8 cellular contexts compared by ENCODE assay signal in the genomic region with DNA sequence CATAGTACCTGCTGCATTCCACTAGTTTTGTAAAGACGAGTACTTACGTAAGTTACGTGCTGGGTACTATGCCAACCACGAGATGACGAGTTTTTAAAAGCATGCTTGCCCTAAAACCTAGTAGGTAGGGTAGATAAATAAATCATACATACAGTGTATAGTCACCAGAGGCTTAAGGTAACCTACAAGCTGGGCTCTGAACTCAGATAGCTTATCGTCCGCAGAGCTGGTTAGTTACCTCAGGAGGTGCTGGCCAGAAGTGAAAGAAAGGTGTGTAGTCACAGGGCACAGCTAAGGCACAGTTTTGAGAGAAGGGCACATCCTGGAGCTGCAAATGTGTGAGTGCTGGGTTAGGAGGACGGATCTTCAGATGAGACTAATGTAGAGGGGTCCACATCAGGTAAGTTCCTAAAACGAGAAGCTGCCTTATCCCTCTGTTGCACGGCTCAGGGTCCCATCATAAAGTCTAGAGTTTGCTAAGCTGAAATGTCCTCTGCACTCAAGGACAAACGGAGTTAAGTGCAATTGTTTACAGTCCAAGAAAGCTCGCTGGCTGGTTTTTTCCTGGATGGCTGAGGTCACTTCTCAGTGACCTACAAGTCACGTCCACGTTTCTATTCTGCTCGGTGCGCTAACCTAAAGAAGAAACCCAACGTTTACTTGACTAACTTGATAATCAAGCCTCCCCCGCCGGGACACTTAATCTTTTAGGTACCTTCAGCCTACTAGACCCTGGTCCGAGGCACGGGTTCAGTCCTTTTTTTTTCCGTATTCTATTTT. TPM values are rescaled to one million over a fixed set of nuclear protein-coding genes. Genes with fewer than 3 reads are reported as not detected.
DNase-seq lines count a peak whose midpoint lies in the region; FAIRE-seq and TF ChIP-seq lines count a peak whose summit lies in the region.

No MANE protein-coding gene starts in this region.

- peak overlapping the region; percentile 79 for H3K9ac ChIP-seq in HUES6 (ENCODE audit: low read length)

- H3K9me3 Mint-ChIP-seq in brain, result peaks cover 4 to 8% (median 5%) of the 10 kb centered on the region in 5 experiments

- H3K4me1 ChIP-seq in HUES6 (ENCODE audit: control insufficient read depth, insufficient read depth, low read length) (peaks cover 20% of the 10 kb centered on the region), thymus (ENCODE audit: control insufficient read depth, insufficient read depth, low read length) (peaks cover 9% of the 10 kb centered on the region)

- FAIRE-seq in GM18507 (lab: Jason Lieb, UNC), result peak; percentile 31

- peaks cover 6% of the 10 kb centered on the region for H3K27me3 Mint-ChIP-seq in brain

- DNase-seq in GM18507 (ENCODE audit: extremely low spot score, insufficient read length, low read depth) (no peak), left kidney (ENCODE audit: low read depth, low spot score) (peak; percentile 69), SKM-1 (lab: John Stamatoyannopoulos, UW; ENCODE audit: unreplicated experiment) (no peak), HPDE6-E6E7 (ENCODE audit: extremely low spot score) (no peak)
- no peak for DNase-seq in central memory CD4-positive, alpha-beta T cell

- H3K27me3 ChIP-seq in HUES6 (ENCODE audit: control insufficient read depth, insufficient read depth, low read length), result peaks cover 9% of the 10 kb centered on the region; the same call in 1 of the 2 replicates
- peaks cover 5% of the 10 kb centered on the region for H3K27me3 ChIP-seq in thymus (ENCODE audit: control insufficient read depth, insufficient read depth)

- no peak for TF ChIP-seq CTCF in brain (conservative IDR thresholded peaks at IDR 0.05)

- H3K4me3 ChIP-seq in HUES6 (ENCODE audit: low read depth, low read length) (peak overlapping the region; percentile 87), thymus (ENCODE audit: low read length) (peak overlapping the region; percentile 75)

- peak overlapping the region; percentile 84 to 90 (median 88) for H3K4me3 Mint-ChIP-seq in brain

- H3K36me3 Mint-ChIP-seq in brain, result peaks cover 14% of the 10 kb centered on the region

- H3K4me1 Mint-ChIP-seq in brain, result peaks cover 30% of the 10 kb centered on the region

- 39% methylated on average over 22 of the region's 22 CpGs for WGBS in thymus

- no peaks in the 10 kb centered on the region for H3K36me3 ChIP-seq in HUES6 (ENCODE audit: control insufficient read depth, insufficient read depth, low read length)
- H3K36me3 ChIP-seq in thymus (ENCODE audit: control insufficient read depth, insufficient read depth), result no peaks in the 10 kb centered on the region

- H3K9me3 ChIP-seq in HUES6 (ENCODE audit: control insufficient read depth, insufficient read depth, low read depth, low read length) (no peaks in the 10 kb centered on the region), thymus (ENCODE audit: control insufficient read depth) (no peaks in the 10 kb centered on the region)

- H3K27ac Mint-ChIP-seq in brain, result peak overlapping the region; percentile 68 to 94 (median 87)

- no peak overlapping the region for H3K27ac ChIP-seq in HUES6 (ENCODE audit: low read depth, low read length)
- H3K27ac ChIP-seq in thymus (ENCODE audit: low read depth), result no peak overlapping the region

RNA-seq across cellular contexts. Expression of a gene that starts 1.1 kb away (rescaled TPM):
- polyA plus RNA-seq in brain (ENCODE audit: insufficient read depth, low read depth, low replicate concordance) (9.2 TPM), thymus (11.1 TPM)
